ENCODE assay signal across 15 cellular contexts in genomic region chr10:112191223-112191622, GRCh38. TPM values are rescaled to one million over a fixed set of nuclear protein-coding genes. Genes with fewer than 3 reads are reported as not detected.
DNase-seq lines count a peak whose midpoint lies in the region; ATAC-seq and TF ChIP-seq lines count a peak whose summit lies in the region.
"Had no signal": no experiment of that assay in that cellular context is flagged by ENCODE, and none has a peak within 500 bp of the region (broad histone marks: within the 10 kb centered on the region; RNA-seq: fewer than 3 reads in every experiment).

No MANE protein-coding gene starts in this region.

- peak overlapping the region; percentile 25 for H2AFZ ChIP-seq in hepatocyte

- no peaks in the 10 kb centered on the region for H3K9me2 ChIP-seq in hepatocyte (replicated peaks; ENCODE audit: insufficient read depth)

- POLR2A ChIA-PET in Caco-2 (lab: Charles Lee) = no interaction called here

- H3K4me1 ChIP-seq in hepatocyte (ENCODE audit: insufficient read depth) (peaks cover 6% of the 10 kb centered on the region), Caco-2 (no peaks in the 10 kb centered on the region)
- H3K4me1 ChIP-seq: HAP-1 had no signal

- H3K36me3 Mint-ChIP-seq in Caco-2 (ENCODE audit: insufficient read depth, unreplicated experiment) = no peaks in the 10 kb centered on the region
- H3K36me3 Mint-ChIP-seq: CD14-positive monocyte; CD8-positive, alpha-beta T cell had no signal

- CTCF ChIA-PET in Caco-2 (lab: Charles Lee) = interaction anchor here (1.3 kb wide), 1 partner anchor 117 kb away, joined by 5 read pairs; no protein-coding TSS in a partner anchor

- whole genome bisulfite sequencing in hepatocyte (ENCODE audit: low lambda C conversion rate, missing lambda C conversion rate) = 60% methylated on average over 2 of the region's 2 CpGs

- intact Hi-C loops in Caco-2 (cut with micrococcal nuclease; ENCODE audit: unreplicated experiment) = no loop called here

- no peak overlapping the region for H3K4me2 ChIP-seq in hepatocyte

- H3K9me3 Mint-ChIP-seq in Caco-2 (ENCODE audit: unreplicated experiment) = peaks cover 10% of the 10 kb centered on the region
- H3K9me3 Mint-ChIP-seq: CD8-positive, alpha-beta T cell; HFFc6 had no signal

- no peak overlapping the region for H3K4me3 ChIP-seq in hepatocyte
- no peak overlapping the region for H3K4me3 ChIP-seq in Caco-2 (ENCODE audit: low read depth, low read length)
- H3K4me3 ChIP-seq: HAP-1 had no signal

- H3K27me3 Mint-ChIP-seq in Caco-2 (ENCODE audit: insufficient read depth, unreplicated experiment) = no peaks in the 10 kb centered on the region

- H3K27me3 ChIP-seq in hepatocyte = no peaks in the 10 kb centered on the region
- H3K27me3 ChIP-seq in Caco-2 (replicated peaks; ENCODE audit: control insufficient read depth, insufficient read depth, low read length) = no peaks in the 10 kb centered on the region

- H3K9me3 ChIP-seq in hepatocyte (ENCODE audit: low read depth) = no peaks in the 10 kb centered on the region
- peaks cover 16% of the 10 kb centered on the region for H3K9me3 ChIP-seq in Caco-2
- H3K9me3 ChIP-seq: HAP-1 had no signal

- no peaks in the 10 kb centered on the region for H4K20me1 ChIP-seq in hepatocyte (ENCODE audit: insufficient read depth, poor library complexity, severe bottlenecking)

- DNase-seq in caudate nucleus (lab: John Stamatoyannopoulos, UW) (no peak), hepatocyte (ENCODE audit: low spot score) (no peak), midbrain (lab: John Stamatoyannopoulos, UW) (peak; percentile 42), activated T-cell treated with anti-CD3 and anti-CD28 coated beads for 4 hours (no peak), AG08396 (ENCODE audit: low spot score) (no peak), Caco-2 (no peak)
- DNase-seq: CD8-positive, alpha-beta T cell; COR-L47; DND-41; GDM1; HFFc6 had no signal

- H3K36me3 ChIP-seq in hepatocyte (replicated peaks; ENCODE audit: insufficient read depth, low read depth) (no peaks in the 10 kb centered on the region), Caco-2 (ENCODE audit: control insufficient read depth, insufficient read depth, low read length) (no peaks in the 10 kb centered on the region)
- H3K36me3 ChIP-seq: HAP-1 had no signal

- H3K4me3 Mint-ChIP-seq in Caco-2 (ENCODE audit: unreplicated experiment) = no peak overlapping the region
- H3K4me3 Mint-ChIP-seq: CD14-positive monocyte; CD8-positive, alpha-beta T cell; HFFc6; IgD-negative memory B cell had no signal

- no peak overlapping the region for H3K27ac Mint-ChIP-seq in Caco-2 (ENCODE audit: unreplicated experiment)
- H3K27ac Mint-ChIP-seq: CD14-positive monocyte; CD8-positive, alpha-beta T cell; HFFc6 had no signal

- peaks cover 6% of the 10 kb centered on the region for H3K4me1 Mint-ChIP-seq in Caco-2 (ENCODE audit: low read depth, unreplicated experiment)
- H3K4me1 Mint-ChIP-seq: CD14-positive monocyte had no signal

- TF ChIP-seq CTCF in hepatocyte (IDR thresholded peaks at IDR 0.05; ENCODE audit: poor library complexity) = no peak
- no peak for TF ChIP-seq CTCF in Caco-2 (IDR thresholded peaks at IDR 0.05; ENCODE audit: insufficient read depth in 1 of 2, low read depth in 1 of 2, low read length in 1 of 2, severe bottlenecking in 1 of 2, unreplicated experiment in 1 of 2)

- H3K27ac ChIP-seq in caudate nucleus (ENCODE audit: low read depth, low read length) (peak overlapping the region; percentile 48), hepatocyte (peak overlapping the region; percentile 62)

- no TSS peak for BruUV-seq in Caco-2 (replicated peaks; lab: Mats Ljungman, UMichigan)

- no peaks in the 10 kb centered on the region for H3K79me2 ChIP-seq in hepatocyte

- no peak for ATAC-seq in HG02840 (IDR thresholded peaks at IDR 0.05; ENCODE audit: low FRiP score, unreplicated experiment)
- ATAC-seq: CD8-positive, alpha-beta T cell had no signal

RNA-seq across cellular contexts. Expression of gene GPAM, which starts 7.7 kb away (rescaled TPM):
- total RNA-seq in hepatocyte (49.2 and 51.9 TPM in 2 replicates), Caco-2 (2022) (40.2 and 44.4 TPM in 2 replicates)
- 5.6 and 7.8 TPM in 2 replicates for polyA plus RNA-seq in hepatocyte
